In genomic region chr2:186683341-186683740, GRCh38 we compare ENCODE assay signal across 11 cellular contexts.
"Had no signal": no experiment of that assay in that cellular context is flagged by ENCODE, and none has a peak within 500 bp of the region (broad histone marks: within the 10 kb centered on the region; RNA-seq: fewer than 3 reads in every experiment).

No MANE protein-coding gene starts in this region.

- H3K27me3 Mint-ChIP-seq: activated naive CD8-positive, alpha-beta T cell treated with anti-CD3 and anti-CD28 coated beads, Interleukin-2, amount 10 ng/mL, durations not matched to agents 7 days and 5 days had no signal

- H3K4me3 ChIP-seq: ascending aorta, gastroesophageal sphincter, heart right ventricle, pancreas had no signal

- H3K27me3 ChIP-seq: ascending aorta, gastroesophageal sphincter, heart right ventricle, pancreas had no signal

- H3K27ac Mint-ChIP-seq: activated naive CD8-positive, alpha-beta T cell treated with anti-CD3 and anti-CD28 coated beads, Interleukin-2, amount 10 ng/mL, durations not matched to agents 7 days and 5 days; naive B cell; stimulated activated effector memory CD8-positive, alpha-beta T cell treated with anti-CD3 and anti-CD28 coated beads, Interleukin-12 subunit alpha, Interleukin-12 subunit beta, amount 100 ng/mL, for 72 hours had no signal

- DNase-seq: activated CD4-positive, alpha-beta T cell treated with anti-CD3 and anti-CD28 coated beads, Interleukin-2, amount 50 U/mL, for 1 hour; activated CD8-positive, alpha-beta memory T cell treated with anti-CD3 and anti-CD28 coated beads for 24 hours; activated naive CD4-positive, alpha-beta T cell; activated naive CD8-positive, alpha-beta T cell treated with anti-CD3 and anti-CD28 coated beads, Interleukin-2, amount 10 ng/mL, durations not matched to agents 7 days and 5 days; heart right ventricle; naive B cell; pancreas had no signal

- H3K4me1 Mint-ChIP-seq: activated naive CD8-positive, alpha-beta T cell treated with anti-CD3 and anti-CD28 coated beads, Interleukin-2, amount 10 ng/mL, durations not matched to agents 7 days and 5 days; naive B cell; stimulated activated effector memory CD8-positive, alpha-beta T cell treated with anti-CD3 and anti-CD28 coated beads, Interleukin-12 subunit alpha, Interleukin-12 subunit beta, amount 100 ng/mL, for 72 hours had no signal

- H3K9me3 ChIP-seq: pancreas had no signal

- ATAC-seq: activated CD4-positive, CD25-positive, alpha-beta regulatory T cell treated with anti-CD3 and anti-CD28 coated beads, Interleukin-2, amount 50 U/mL, for 24 hours; gastroesophageal sphincter; heart right ventricle; pancreas; stimulated activated effector memory CD8-positive, alpha-beta T cell treated with anti-CD3 and anti-CD28 coated beads, Interleukin-12 subunit alpha, Interleukin-12 subunit beta, amount 100 ng/mL, for 72 hours had no signal

- H3K4me1 ChIP-seq: ascending aorta, gastroesophageal sphincter, heart right ventricle, pancreas had no signal

- H3K4me3 Mint-ChIP-seq: activated naive CD8-positive, alpha-beta T cell treated with anti-CD3 and anti-CD28 coated beads, Interleukin-2, amount 10 ng/mL, durations not matched to agents 7 days and 5 days; naive B cell; stimulated activated effector memory CD8-positive, alpha-beta T cell treated with anti-CD3 and anti-CD28 coated beads, Interleukin-12 subunit alpha, Interleukin-12 subunit beta, amount 100 ng/mL, for 72 hours had no signal

- H3K27ac ChIP-seq: ascending aorta, gastroesophageal sphincter, heart right ventricle, pancreas had no signal
